Comparison of ENCODE assay signal across 16 cellular contexts in the genomic region with DNA sequence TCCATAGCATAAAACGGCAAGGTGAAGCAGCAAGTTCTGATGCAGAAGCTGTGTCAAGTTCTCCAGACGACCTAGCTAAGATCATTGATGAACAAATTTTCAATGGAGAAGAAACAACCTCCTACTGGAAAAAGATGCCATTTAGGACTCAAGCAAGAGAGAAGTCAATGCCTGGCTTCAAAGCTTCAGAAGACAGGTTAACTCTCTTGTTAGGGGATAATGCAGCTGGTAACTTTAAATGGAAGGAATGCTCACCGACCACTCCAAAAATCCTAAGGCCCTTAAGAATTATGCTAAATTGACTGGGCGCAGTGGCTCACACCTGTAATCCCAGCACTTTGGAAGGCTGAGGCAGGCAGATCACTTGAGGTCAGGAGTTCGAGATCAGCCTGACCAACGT. TPM values are rescaled to one million over a fixed set of nuclear protein-coding genes. Genes with fewer than 3 reads are reported as not detected.
DNase-seq lines count a peak whose midpoint lies in the region; ATAC-seq and TF ChIP-seq lines count a peak whose summit lies in the region.
"Had no signal": no experiment of that assay in that cellular context is flagged by ENCODE, and none has a peak within 500 bp of the region (broad histone marks: within the 10 kb centered on the region; RNA-seq: fewer than 3 reads in every experiment).

No MANE protein-coding gene starts in this region.

- POLR2A ChIA-PET in WTC11 (lab: Charles Lee), result no interaction called here

- DNase-seq in left ventricle myocardium inferior, result no peak
- no peak for DNase-seq in left cardiac atrium
- no peak for DNase-seq in WTC11 (ENCODE audit: low spot score)
- DNase-seq in lower lobe of right lung, result no peak
- no peak for DNase-seq in AG08396 (ENCODE audit: low spot score)
- no peak for DNase-seq in NCI-H146 (lab: John Stamatoyannopoulos, UW)
- no peak for DNase-seq in stimulated activated naive CD8-positive, alpha-beta T cell treated with anti-CD3 and anti-CD28 coated beads, Interleukin-15, amount 100 ng/mL, for 72 hours
- DNase-seq in NCI-H187 (lab: John Stamatoyannopoulos, UW), result no peak
- DNase-seq: activated CD8-positive, alpha-beta memory T cell treated with anti-CD3 and anti-CD28 coated beads, Interleukin-2, amount 50 U/mL, for 4 hours; AML-193; anterior cingulate cortex; posterior cingulate gyrus; SJCRH30 had no signal

- H3K27ac ChIP-seq in left ventricle myocardium inferior (replicated peaks) (peak overlapping the region; percentile 69), lower lobe of right lung (peak overlapping the region; percentile 54)
- H3K27ac ChIP-seq: SJCRH30 had no signal

- H3K27me3 Mint-ChIP-seq in WTC11 (ENCODE audit: low read depth), result no peaks in the 10 kb centered on the region; the same call in 1 of the 2 replicates
- H3K27me3 Mint-ChIP-seq in stimulated activated naive CD8-positive, alpha-beta T cell treated with anti-CD3 and anti-CD28 coated beads, Interleukin-15, amount 100 ng/mL, for 72 hours, result no peaks in the 10 kb centered on the region
- H3K27me3 Mint-ChIP-seq: dendritic cell treated with granulocyte-macrophage colony-stimulating factor and Interleukin-4, amounts not matched to agents 40 ng/mL and 50 ng/mL, for 4 days had no signal

- H3K4me1 ChIP-seq in left ventricle myocardium inferior (peaks cover 16% of the 10 kb centered on the region), lower lobe of right lung (no peaks in the 10 kb centered on the region)
- H3K4me1 ChIP-seq: SJCRH30 had no signal

- H3K27ac Mint-ChIP-seq in WTC11, result peak overlapping the region; percentile 31; the same call in 1 of the 2 replicates
- no peak overlapping the region for H3K27ac Mint-ChIP-seq in stimulated activated naive CD8-positive, alpha-beta T cell treated with anti-CD3 and anti-CD28 coated beads, Interleukin-15, amount 100 ng/mL, for 72 hours

- TF ChIP-seq CTCF in left ventricle myocardium inferior (IDR thresholded peaks at IDR 0.05; ENCODE audit: borderline replicate concordance) (no peak), WTC11 (IDR thresholded peaks at IDR 0.05) (no peak), lower lobe of right lung (IDR thresholded peaks at IDR 0.05) (no peak)

- H3K4me3 ChIP-seq in left ventricle myocardium inferior, result peak overlapping the region; percentile 45
- H3K4me3 ChIP-seq in lower lobe of right lung, result peak overlapping the region; percentile 10
- H3K4me3 ChIP-seq: GM12878, SJCRH30 had no signal

- peaks cover 19% of the 10 kb centered on the region for H3K36me3 Mint-ChIP-seq in WTC11

- intact Hi-C loops in left ventricle myocardium inferior (cut with micrococcal nuclease) (no loop called here), left cardiac atrium (cut with DNase I) (no loop called here), lower lobe of right lung (cut with DNase I) (no loop called here)

- H3K9me3 Mint-ChIP-seq in WTC11, result peaks cover 3% of the 10 kb centered on the region; the same call in 1 of the 2 replicates
- H3K9me3 Mint-ChIP-seq in stimulated activated naive CD8-positive, alpha-beta T cell treated with anti-CD3 and anti-CD28 coated beads, Interleukin-15, amount 100 ng/mL, for 72 hours, result no peaks in the 10 kb centered on the region
- H3K9me3 Mint-ChIP-seq: dendritic cell treated with granulocyte-macrophage colony-stimulating factor and Interleukin-4, amounts not matched to agents 40 ng/mL and 50 ng/mL, for 4 days had no signal

- ATAC-seq in left cardiac atrium (no peak), WTC11 (no peak), lower lobe of right lung (no peak)
- ATAC-seq in stimulated activated naive CD8-positive, alpha-beta T cell treated with anti-CD3 and anti-CD28 coated beads, Interleukin-15, amount 100 ng/mL, for 72 hours, result no peak
- ATAC-seq: GM12878 had no signal

- H3K4me3 Mint-ChIP-seq in WTC11, result no peak overlapping the region
- H3K4me3 Mint-ChIP-seq in stimulated activated naive CD8-positive, alpha-beta T cell treated with anti-CD3 and anti-CD28 coated beads, Interleukin-15, amount 100 ng/mL, for 72 hours, result peak overlapping the region in 1 of 2 donors; percentile 68
- H3K4me3 Mint-ChIP-seq: mesothelial cell of epicardium had no signal

- no peaks in the 10 kb centered on the region for H3K36me3 ChIP-seq in left ventricle myocardium inferior
- no peaks in the 10 kb centered on the region for H3K36me3 ChIP-seq in lower lobe of right lung

- peaks cover 12% of the 10 kb centered on the region for H3K9me3 ChIP-seq in left ventricle myocardium inferior (replicated peaks)
- H3K9me3 ChIP-seq in lower lobe of right lung, result no peaks in the 10 kb centered on the region
- H3K9me3 ChIP-seq: SJCRH30 had no signal

- CTCF ChIA-PET in WTC11 (lab: Charles Lee), result interaction anchor here (0.7 kb wide), 1 partner anchor 80 kb away, joined by 3 read pairs; no protein-coding TSS in a partner anchor

- peaks cover 5% of the 10 kb centered on the region; the same call in 1 of the 2 replicates for H3K4me1 Mint-ChIP-seq in WTC11
- H3K4me1 Mint-ChIP-seq in stimulated activated naive CD8-positive, alpha-beta T cell treated with anti-CD3 and anti-CD28 coated beads, Interleukin-15, amount 100 ng/mL, for 72 hours, result peaks cover 10% of the 10 kb centered on the region
- H3K4me1 Mint-ChIP-seq: mesothelial cell of epicardium had no signal

- H3K27me3 ChIP-seq in left ventricle myocardium inferior (ENCODE audit: low read depth) (no peaks in the 10 kb centered on the region), lower lobe of right lung (ENCODE audit: low read depth) (no peaks in the 10 kb centered on the region)
- H3K27me3 ChIP-seq: SJCRH30 had no signal

TF ChIP-seq in WTC11, 78 proteins besides CTCF, POLR2A, EP300 and RAD21 (continues in another document):
- TF ChIP-seq, protein P1, sequence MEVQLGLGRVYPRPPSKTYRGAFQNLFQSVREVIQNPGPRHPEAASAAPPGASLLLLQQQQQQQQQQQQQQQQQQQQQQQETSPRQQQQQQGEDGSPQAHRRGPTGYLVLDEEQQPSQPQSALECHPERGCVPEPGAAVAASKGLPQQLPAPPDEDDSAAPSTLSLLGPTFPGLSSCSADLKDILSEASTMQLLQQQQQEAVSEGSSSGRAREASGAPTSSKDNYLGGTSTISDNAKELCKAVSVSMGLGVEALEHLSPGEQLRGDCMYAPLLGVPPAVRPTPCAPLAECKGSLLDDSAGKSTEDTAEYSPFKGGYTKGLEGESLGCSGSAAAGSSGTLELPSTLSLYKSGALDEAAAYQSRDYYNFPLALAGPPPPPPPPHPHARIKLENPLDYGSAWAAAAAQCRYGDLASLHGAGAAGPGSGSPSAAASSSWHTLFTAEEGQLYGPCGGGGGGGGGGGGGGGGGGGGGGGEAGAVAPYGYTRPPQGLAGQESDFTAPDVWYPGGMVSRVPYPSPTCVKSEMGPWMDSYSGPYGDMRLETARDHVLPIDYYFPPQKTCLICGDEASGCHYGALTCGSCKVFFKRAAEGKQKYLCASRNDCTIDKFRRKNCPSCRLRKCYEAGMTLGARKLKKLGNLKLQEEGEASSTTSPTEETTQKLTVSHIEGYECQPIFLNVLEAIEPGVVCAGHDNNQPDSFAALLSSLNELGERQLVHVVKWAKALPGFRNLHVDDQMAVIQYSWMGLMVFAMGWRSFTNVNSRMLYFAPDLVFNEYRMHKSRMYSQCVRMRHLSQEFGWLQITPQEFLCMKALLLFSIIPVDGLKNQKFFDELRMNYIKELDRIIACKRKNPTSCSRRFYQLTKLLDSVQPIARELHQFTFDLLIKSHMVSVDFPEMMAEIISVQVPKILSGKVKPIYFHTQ (CRISPR knock-in tag; IDR thresholded peaks at IDR 0.05), result no peak
- TF ChIP-seq, protein P2, sequence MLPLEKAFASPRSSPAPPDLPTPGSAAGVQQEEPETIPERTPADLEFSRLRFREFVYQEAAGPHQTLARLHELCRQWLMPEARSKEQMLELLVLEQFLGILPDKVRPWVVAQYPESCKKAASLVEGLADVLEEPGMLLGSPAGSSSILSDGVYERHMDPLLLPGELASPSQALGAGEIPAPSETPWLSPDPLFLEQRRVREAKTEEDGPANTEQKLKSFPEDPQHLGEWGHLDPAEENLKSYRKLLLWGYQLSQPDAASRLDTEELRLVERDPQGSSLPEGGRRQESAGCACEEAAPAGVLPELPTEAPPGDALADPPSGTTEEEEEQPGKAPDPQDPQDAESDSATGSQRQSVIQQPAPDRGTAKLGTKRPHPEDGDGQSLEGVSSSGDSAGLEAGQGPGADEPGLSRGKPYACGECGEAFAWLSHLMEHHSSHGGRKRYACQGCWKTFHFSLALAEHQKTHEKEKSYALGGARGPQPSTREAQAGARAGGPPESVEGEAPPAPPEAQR (CRISPR knock-in tag; IDR thresholded peaks at IDR 0.05), result no peak
- TF ChIP-seq PRRX2 (CRISPR knock-in tag; IDR thresholded peaks at IDR 0.05) (no peak), ZNF138 (CRISPR knock-in tag; conservative IDR thresholded peaks at IDR 0.05) (no peak), MYBL2 (CRISPR knock-in tag; IDR thresholded peaks at IDR 0.05) (no peak), SP1 (CRISPR knock-in tag; conservative IDR thresholded peaks at IDR 0.05) (no peak), NR1H2 (CRISPR knock-in tag; IDR thresholded peaks at IDR 0.05) (no peak)
- TF ChIP-seq, protein P3, sequence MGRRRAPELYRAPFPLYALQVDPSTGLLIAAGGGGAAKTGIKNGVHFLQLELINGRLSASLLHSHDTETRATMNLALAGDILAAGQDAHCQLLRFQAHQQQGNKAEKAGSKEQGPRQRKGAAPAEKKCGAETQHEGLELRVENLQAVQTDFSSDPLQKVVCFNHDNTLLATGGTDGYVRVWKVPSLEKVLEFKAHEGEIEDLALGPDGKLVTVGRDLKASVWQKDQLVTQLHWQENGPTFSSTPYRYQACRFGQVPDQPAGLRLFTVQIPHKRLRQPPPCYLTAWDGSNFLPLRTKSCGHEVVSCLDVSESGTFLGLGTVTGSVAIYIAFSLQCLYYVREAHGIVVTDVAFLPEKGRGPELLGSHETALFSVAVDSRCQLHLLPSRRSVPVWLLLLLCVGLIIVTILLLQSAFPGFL (CRISPR knock-in tag; IDR thresholded peaks at IDR 0.05; ENCODE audit: borderline replicate concordance), result no peak
- TF ChIP-seq, protein P4, sequence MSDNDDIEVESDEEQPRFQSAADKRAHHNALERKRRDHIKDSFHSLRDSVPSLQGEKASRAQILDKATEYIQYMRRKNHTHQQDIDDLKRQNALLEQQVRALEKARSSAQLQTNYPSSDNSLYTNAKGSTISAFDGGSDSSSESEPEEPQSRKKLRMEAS (CRISPR knock-in tag; IDR thresholded peaks at IDR 0.05), result no peak

RNA-seq across cellular contexts. Expression of a gene that starts 31.3 kb away (rescaled TPM):
- total RNA-seq in left ventricle myocardium inferior, result 9.4 TPM
- 10 to 100 TPM; 16.0 to 20.5 TPM for total RNA-seq in left cardiac atrium
- 15.5 to 19.3 TPM (median 16.9 TPM) in 3 replicates for total RNA-seq in WTC11 (2021)
- 6.8 TPM for total RNA-seq in lower lobe of right lung
